Comparison of ENCODE assay signal across 23 cellular contexts in the genomic region with DNA sequence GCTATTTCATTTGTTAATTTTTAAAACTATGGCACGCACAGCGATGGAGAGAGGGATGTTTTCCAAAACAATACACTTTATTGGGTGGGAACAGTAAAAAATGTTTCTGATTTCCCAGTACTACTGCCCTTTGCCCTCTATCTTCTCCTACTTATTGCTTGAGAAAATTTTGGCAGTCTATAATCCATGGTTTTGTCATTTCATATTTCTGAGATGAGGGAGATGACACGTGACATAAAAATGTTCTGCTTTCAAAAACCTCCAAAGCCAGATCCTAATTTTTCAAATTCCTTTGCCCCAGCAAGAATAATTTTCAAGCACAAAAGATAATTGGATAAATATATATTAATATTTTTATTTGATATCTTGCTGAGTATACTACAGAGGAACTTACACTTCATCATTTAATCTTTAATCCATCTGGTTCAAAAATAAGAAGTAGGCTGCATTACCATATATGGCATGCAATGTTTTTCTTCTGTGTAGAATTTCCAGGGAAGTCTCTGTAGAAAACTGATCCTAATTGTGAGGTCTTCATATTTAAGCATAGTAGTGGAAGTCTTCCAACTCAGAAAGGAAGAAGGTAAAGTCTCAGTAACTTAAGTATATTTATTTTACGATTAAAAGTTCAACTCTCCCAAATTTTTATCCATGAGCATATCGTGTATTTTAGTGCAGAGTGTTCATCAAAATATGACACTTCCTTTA.
DNase-seq lines count a peak whose midpoint lies in the region; ATAC-seq and TF ChIP-seq lines count a peak whose summit lies in the region.
"Had no signal": no experiment of that assay in that cellular context is flagged by ENCODE, and none has a peak within 500 bp of the region (broad histone marks: within the 10 kb centered on the region; RNA-seq: fewer than 3 reads in every experiment).

No MANE protein-coding gene starts in this region.

- no peak overlapping the region for H4K8ac ChIP-seq in mesenchymal stem cell (ENCODE audit: low read length)

- no peak for TF ChIP-seq CTCF in AG04449 (IDR thresholded peaks at IDR 0.05; ENCODE audit: insufficient read depth, low read length, missing control alignments)
- no peak for TF ChIP-seq CTCF in chondrocyte (IDR thresholded peaks at IDR 0.05)
- TF ChIP-seq CTCF in glutamatergic neuron (IDR thresholded peaks at IDR 0.05; ENCODE audit: partially characterized antibody, unreplicated experiment) = no peak

- H3K18ac ChIP-seq in mesenchymal stem cell (ENCODE audit: low read depth in 1 of 2, low read length in 2 of 2) = no peak overlapping the region

- ATAC-seq in naive thymus-derived CD8-positive, alpha-beta T cell = no peak

- no peak overlapping the region for H4K91ac ChIP-seq in mesenchymal stem cell (ENCODE audit: low read length)

- no peak overlapping the region for H2BK15ac ChIP-seq in mesenchymal stem cell (ENCODE audit: low read depth, poor library complexity, severe bottlenecking)

- no CpG with 5 or more reads among the region's 5 CpGs for WGBS in mesenchymal stem cell

- H3K4me1 ChIP-seq in mesenchymal stem cell (ENCODE audit: control insufficient read depth, insufficient read depth, low read depth, low read length) = no peaks in the 10 kb centered on the region
- H3K4me1 ChIP-seq: esophagus squamous epithelium, parathyroid adenoma, sigmoid colon had no signal

- no peaks in the 10 kb centered on the region for H3K27me3 Mint-ChIP-seq in chondrocyte (ENCODE audit: low read depth)
- no peaks in the 10 kb centered on the region for H3K27me3 Mint-ChIP-seq in glutamatergic neuron (ENCODE audit: unreplicated experiment)
- H3K27me3 Mint-ChIP-seq in naive thymus-derived CD8-positive, alpha-beta T cell = no peaks in the 10 kb centered on the region

- no peak overlapping the region for H2AK5ac ChIP-seq in mesenchymal stem cell (ENCODE audit: low read length, severe bottlenecking)

- H2BK5ac ChIP-seq in mesenchymal stem cell (ENCODE audit: low read depth, low read length, poor library complexity, severe bottlenecking) = no peak overlapping the region

- peak; percentile 23 for DNase-seq in AG04449 (ENCODE audit: low read depth, low spot score)
- DNase-seq in LHCN-M2 (ENCODE audit: low read depth) = peak; percentile 70
- DNase-seq in chondrocyte (ENCODE audit: low spot score) = no peak
- DNase-seq in mesenchymal stem cell = no peak
- no peak for DNase-seq in activated CD4-positive, CD25-positive, alpha-beta regulatory T cell (lab: John Stamatoyannopoulos, UW)
- DNase-seq in glutamatergic neuron = no peak
- no peak for DNase-seq in NOMO-1 (lab: John Stamatoyannopoulos, UW; ENCODE audit: unreplicated experiment in 2 of 2)
- no peak for DNase-seq in naive thymus-derived CD8-positive, alpha-beta T cell
- DNase-seq: activated CD4-positive, alpha-beta T cell treated with anti-CD3 and anti-CD28 coated beads, Interleukin-2, amount 50 U/mL, for 4 hours; activated gamma-delta T cell treated with Interleukin-2 at 50 U/mL for 16 hours; esophagus squamous epithelium; KBM-7; NCI-H1694; NCI-H774; PC-9; SIG-M5; sigmoid colon had no signal

- POLR2A ChIA-PET in AG04449 (lab: Yijun Ruan, JAX) = no interaction called here
- POLR2A ChIA-PET in naive thymus-derived CD8-positive, alpha-beta T cell (lab: Charles Lee) = no interaction called here

- H3K9ac ChIP-seq in mesenchymal stem cell (ENCODE audit: low read length) = peak overlapping the region; percentile 73
- H3K9ac ChIP-seq: parathyroid adenoma had no signal

- no peak overlapping the region for H3K4me2 ChIP-seq in mesenchymal stem cell (ENCODE audit: low read length, poor library complexity, severe bottlenecking)
- H3K4me2 ChIP-seq: hepatocyte, PC-9 had no signal

- H3K9me3 ChIP-seq in mesenchymal stem cell (ENCODE audit: control insufficient read depth, low read length) = no peaks in the 10 kb centered on the region
- H3K9me3 ChIP-seq: esophagus squamous epithelium, sigmoid colon, thoracic aorta had no signal

- H3K27ac ChIP-seq in mesenchymal stem cell (ENCODE audit: low read length, poor library complexity, severe bottlenecking) = no peak overlapping the region
- H3K27ac ChIP-seq: esophagus squamous epithelium, hepatocyte, parathyroid adenoma, PC-9, sigmoid colon, VCaP had no signal

- H3K23ac ChIP-seq in mesenchymal stem cell (ENCODE audit: low read length in 2 of 2) = no peak overlapping the region

- H3K4me1 Mint-ChIP-seq in chondrocyte (ENCODE audit: low read depth) = peaks cover 32% of the 10 kb centered on the region
- H3K4me1 Mint-ChIP-seq in glutamatergic neuron (ENCODE audit: low read depth, unreplicated experiment) = no peaks in the 10 kb centered on the region
- no peaks in the 10 kb centered on the region for H3K4me1 Mint-ChIP-seq in naive thymus-derived CD8-positive, alpha-beta T cell
- H3K4me1 Mint-ChIP-seq: CD14-positive monocyte had no signal

- no peaks in the 10 kb centered on the region for H3K36me3 ChIP-seq in mesenchymal stem cell (ENCODE audit: control insufficient read depth in 1 of 2, insufficient read depth in 2 of 2, low read depth in 1 of 2, low read length in 2 of 2)
- H3K36me3 ChIP-seq: esophagus squamous epithelium, sigmoid colon, thoracic aorta had no signal

- peak overlapping the region; percentile 7 for H3K4me3 Mint-ChIP-seq in chondrocyte (ENCODE audit: unreplicated experiment)
- no peak overlapping the region for H3K4me3 Mint-ChIP-seq in glutamatergic neuron (ENCODE audit: unreplicated experiment)
- no peak overlapping the region for H3K4me3 Mint-ChIP-seq in naive thymus-derived CD8-positive, alpha-beta T cell
- H3K4me3 Mint-ChIP-seq: CD14-positive monocyte; T-helper 1 cell treated with Interleukin-12 subunit alpha and Interleukin-12 subunit beta and Interleukin-4 antibody, amounts not matched to agents 30 μg/mL and 1 μg/mL, for 36 hours had no signal

- H3K27ac Mint-ChIP-seq in chondrocyte (ENCODE audit: unreplicated experiment) = peak overlapping the region; percentile 65
- H3K27ac Mint-ChIP-seq in glutamatergic neuron (ENCODE audit: unreplicated experiment) = no peak overlapping the region
- H3K27ac Mint-ChIP-seq in naive thymus-derived CD8-positive, alpha-beta T cell = no peak overlapping the region
- H3K27ac Mint-ChIP-seq: CD14-positive monocyte; T-helper 1 cell treated with Interleukin-12 subunit alpha and Interleukin-12 subunit beta and Interleukin-4 antibody, amounts not matched to agents 30 μg/mL and 1 μg/mL, for 36 hours had no signal

- no peak overlapping the region for H2AFZ ChIP-seq in mesenchymal stem cell (ENCODE audit: low read depth, low read length)
- H2AFZ ChIP-seq: hepatocyte, parathyroid adenoma, PC-9 had no signal

- CTCF ChIA-PET in AG04449 (lab: Yijun Ruan, JAX) = no interaction called here

- H2BK120ac ChIP-seq in mesenchymal stem cell (ENCODE audit: low read depth, low read length) = no peak overlapping the region

- H3K9me3 Mint-ChIP-seq in chondrocyte (ENCODE audit: low read depth) = peaks cover 18% of the 10 kb centered on the region
- H3K9me3 Mint-ChIP-seq in glutamatergic neuron (ENCODE audit: unreplicated experiment) = no peaks in the 10 kb centered on the region
- H3K9me3 Mint-ChIP-seq in naive thymus-derived CD8-positive, alpha-beta T cell = peaks cover 0 to 29% (median 11%) of the 10 kb centered on the region in 9 donors

- H3K27me3 ChIP-seq in mesenchymal stem cell (ENCODE audit: control insufficient read depth in 1 of 2, insufficient read depth in 1 of 2, low read length in 2 of 2) = no peaks in the 10 kb centered on the region
- H3K27me3 ChIP-seq: esophagus squamous epithelium, hepatocyte, sigmoid colon had no signal

- no peak overlapping the region for H3K14ac ChIP-seq in mesenchymal stem cell (ENCODE audit: low read length in 2 of 2)

- no peaks in the 10 kb centered on the region for H3K79me1 ChIP-seq in mesenchymal stem cell (replicated peaks; ENCODE audit: low read length, poor library complexity, severe bottlenecking)

- H3K36me3 Mint-ChIP-seq in chondrocyte (ENCODE audit: low read depth) = peaks cover 2% of the 10 kb centered on the region
- H3K36me3 Mint-ChIP-seq in glutamatergic neuron (ENCODE audit: unreplicated experiment) = no peaks in the 10 kb centered on the region
- H3K36me3 Mint-ChIP-seq in naive thymus-derived CD8-positive, alpha-beta T cell = peaks cover 0 to 4% (median 0%) of the 10 kb centered on the region in 3 donors
- H3K36me3 Mint-ChIP-seq: CD14-positive monocyte had no signal

- no peak overlapping the region for H3K4ac ChIP-seq in mesenchymal stem cell (ENCODE audit: low read depth in 1 of 2, low read length in 2 of 2)

- no peak overlapping the region for H2BK12ac ChIP-seq in mesenchymal stem cell (ENCODE audit: low read length in 2 of 2)

- no peak overlapping the region for H3K4me3 ChIP-seq in AG04449 (ENCODE audit: low read depth, low read length)
- no peak overlapping the region for H3K4me3 ChIP-seq in mesenchymal stem cell (ENCODE audit: insufficient read depth in 1 of 2, low read depth in 1 of 2, low read length in 2 of 2)
- H3K4me3 ChIP-seq: esophagus squamous epithelium, hepatocyte, PC-9, sigmoid colon, thoracic aorta had no signal

Comparison
In these comparisons a context has a peak if more than half of its experiments do, and no peak if none do; other contexts are left out.
1. DNase-seq: peak in AG04449 (single experiment) and LHCN-M2 (single experiment); none in chondrocyte (single experiment), mesenchymal stem cell (single experiment), activated CD4-positive, CD25-positive, alpha-beta regulatory T cell (0 of 4), glutamatergic neuron (single experiment), NOMO-1 (0 of 2) and naive thymus-derived CD8-positive, alpha-beta T cell (0 of 10).